In the genomic region with DNA sequence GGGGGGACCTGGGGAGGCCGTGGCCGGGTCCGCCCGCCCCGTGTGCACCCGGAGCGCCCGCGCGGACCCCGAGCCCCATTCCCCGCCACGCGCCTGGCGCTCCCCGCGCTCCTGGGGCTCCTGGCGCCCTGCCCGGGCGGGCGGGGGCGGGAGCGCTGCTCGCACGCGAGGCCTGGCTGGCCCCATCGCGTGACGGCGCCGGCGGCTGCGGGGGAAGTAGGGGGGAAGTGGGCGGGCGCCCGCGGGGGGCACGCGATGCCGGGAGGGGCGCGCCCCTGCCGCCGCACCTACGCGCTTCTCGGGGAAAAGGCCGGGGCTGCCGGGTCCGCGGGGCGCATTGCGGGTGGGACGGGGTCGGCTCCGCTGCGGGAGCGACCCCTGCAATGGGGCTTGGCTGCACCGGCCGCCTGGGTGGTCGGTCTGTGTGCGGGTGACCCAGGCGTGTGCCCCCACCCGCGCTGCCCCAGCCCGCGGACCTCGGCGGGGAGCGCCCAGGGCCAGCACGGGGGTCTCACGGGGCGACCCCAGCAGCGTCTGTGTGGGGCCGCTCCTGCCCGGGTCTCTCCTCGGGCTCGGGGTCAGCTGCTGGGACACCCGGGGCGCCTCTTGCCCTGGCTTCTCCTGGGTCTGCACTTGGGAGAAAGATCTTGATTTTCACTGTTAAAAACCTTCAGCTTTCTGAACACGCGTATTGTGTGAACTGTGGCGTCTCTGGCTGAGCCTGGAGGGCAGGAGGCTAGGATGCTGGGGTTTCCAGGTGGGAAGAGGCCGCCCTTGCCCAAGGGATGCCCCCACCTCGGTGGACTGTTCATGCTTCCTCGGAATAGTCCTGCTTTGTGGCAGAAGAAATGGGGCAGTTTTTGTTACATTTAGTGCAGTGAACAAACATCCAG, we compare ENCODE assay signal across 8 cellular contexts. TPM values are rescaled to one million over a fixed set of nuclear protein-coding genes. Genes with fewer than 3 reads are reported as not detected.
DNase-seq lines count a peak whose midpoint lies in the region; ATAC-seq and TF ChIP-seq lines count a peak whose summit lies in the region.

No MANE protein-coding gene starts in this region.

- H3K27me3 ChIP-seq in HCT116 (ENCODE audit: insufficient read depth, low read length): no peaks in the 10 kb centered on the region

- peak overlapping the region; percentile 17 to 55 for H3K4me3 ChIP-seq in HCT116 (replicated peaks in 1 of 2; ENCODE audit: low read depth in 1 of 2, low read length in 2 of 2)

- POLR2A ChIA-PET in HCT116 (lab: Charles Lee): no interaction called here

- no peaks in the 10 kb centered on the region for H3K27me3 Mint-ChIP-seq in activated T-cell treated with anti-CD3 and anti-CD28 coated beads, Interleukin-2, amount 50 U/mL, for 24 hours

- H3K36me3 ChIP-seq in HCT116 (ENCODE audit: control insufficient read depth in 1 of 2, insufficient read depth in 2 of 2, low read length in 2 of 2): no peaks in the 10 kb centered on the region

- RAD21 ChIA-PET in HCT116 (lab: Charles Lee; ENCODE audit: low non-redundant PET in 1 of 2, low total read pairs in 2 of 2, uncharacterized antibody in 2 of 2, unreplicated experiment in 2 of 2): no interaction called here

- peak overlapping the region; percentile 96 for H3K27ac Mint-ChIP-seq in activated T-cell treated with anti-CD3 and anti-CD28 coated beads, Interleukin-2, amount 50 U/mL, for 24 hours

- ATAC-seq in HCT116 (peak; percentile 63), GM21367 (IDR thresholded peaks at IDR 0.05; ENCODE audit: unreplicated experiment) (no peak), HG03025 (IDR thresholded peaks at IDR 0.05; ENCODE audit: low FRiP score, unreplicated experiment) (no peak)

- TF ChIP-seq RAD21 in HCT116 (IDR thresholded peaks at IDR 0.05; ENCODE audit: low read depth): no peak

- no peaks in the 10 kb centered on the region for H3K9me3 Mint-ChIP-seq in activated T-cell treated with anti-CD3 and anti-CD28 coated beads, Interleukin-2, amount 50 U/mL, for 24 hours

- H3K79me2 ChIP-seq in HCT116 (ENCODE audit: insufficient read depth, low read length): no peaks in the 10 kb centered on the region; the same call in 1 of the 2 replicates

- peak overlapping the region; percentile 73 for H3K9ac ChIP-seq in HCT116 (ENCODE audit: low read length)

- CTCF ChIA-PET in HCT116 (lab: Charles Lee): no interaction called here

- DNase-seq in DMS79 (lab: John Stamatoyannopoulos, UW) (peak; percentile 17), HCT116 (ENCODE audit: low read depth, low spot score) (no peak), NCI-H748 treated with DMSO at 0.1 percent for 48 hours (lab: John Stamatoyannopoulos, UW) (peak; percentile 54), foreskin melanocyte (peak; percentile 68), pulmonary artery endothelial cell (ENCODE audit: low read depth, low spot score) (peak; percentile 19)
- peak; percentile 89 for DNase-seq in activated T-cell treated with anti-CD3 and anti-CD28 coated beads, Interleukin-2, amount 50 U/mL, for 24 hours

- H3K4me1 Mint-ChIP-seq in activated T-cell treated with anti-CD3 and anti-CD28 coated beads, Interleukin-2, amount 50 U/mL, for 24 hours (ENCODE audit: low read depth): peaks cover 84% of the 10 kb centered on the region

- no peak for TF ChIP-seq CTCF in HCT116 (IDR thresholded peaks at IDR 0.05 in 2 of 3, conservative IDR thresholded peaks at IDR 0.05 in 1 of 3; ENCODE audit: borderline replicate concordance in 1 of 3, insufficient read depth in 1 of 3, low read depth in 2 of 3, low read length in 2 of 3)

- no peaks in the 10 kb centered on the region for H3K9me3 ChIP-seq in HCT116 (ENCODE audit: control insufficient read depth in 1 of 2, insufficient read depth in 1 of 2, low read depth in 1 of 2, low read length in 2 of 2)

- H3K36me3 Mint-ChIP-seq in activated T-cell treated with anti-CD3 and anti-CD28 coated beads, Interleukin-2, amount 50 U/mL, for 24 hours (ENCODE audit: low read depth): peaks cover 57% of the 10 kb centered on the region

- TSS peak; percentile 52 for BruUV-seq in HCT116 (replicated peaks; lab: Mats Ljungman, UMichigan)

- H3K4me1 ChIP-seq in HCT116 (ENCODE audit: control insufficient read depth in 1 of 2, insufficient read depth in 2 of 2, low read length in 2 of 2): peaks cover 16 to 66% of the 10 kb centered on the region in 2 experiments

- no peak overlapping the region for H2AFZ ChIP-seq in HCT116 (ENCODE audit: low read depth, low read length, poor library complexity, severe bottlenecking)

- H3K4me2 ChIP-seq in HCT116 (ENCODE audit: low read length): peak overlapping the region; percentile 85

- H3K4me3 Mint-ChIP-seq in activated T-cell treated with anti-CD3 and anti-CD28 coated beads, Interleukin-2, amount 50 U/mL, for 24 hours: peak overlapping the region; percentile 69

- no peak for TF ChIP-seq POLR2A in HCT116 (IDR thresholded peaks at IDR 0.05; ENCODE audit: borderline replicate concordance, extremely low read depth, insufficient read depth, insufficient read length)

- peak overlapping the region; percentile 56; the same call in 1 of the 2 replicates for H3K27ac ChIP-seq in HCT116 (ENCODE audit: low read depth, low read length)

- H3K9me2 ChIP-seq in HCT116 (ENCODE audit: insufficient read depth): no peaks in the 10 kb centered on the region

- no peaks in the 10 kb centered on the region for H4K20me1 ChIP-seq in HCT116 (ENCODE audit: insufficient read depth)

- intact Hi-C loops in HCT116 (cut with micrococcal nuclease): no loop called here

TF ChIP-seq in HCT116, 20 proteins besides CTCF, POLR2A, EP300 and RAD21:
- TF ChIP-seq, protein P1, sequence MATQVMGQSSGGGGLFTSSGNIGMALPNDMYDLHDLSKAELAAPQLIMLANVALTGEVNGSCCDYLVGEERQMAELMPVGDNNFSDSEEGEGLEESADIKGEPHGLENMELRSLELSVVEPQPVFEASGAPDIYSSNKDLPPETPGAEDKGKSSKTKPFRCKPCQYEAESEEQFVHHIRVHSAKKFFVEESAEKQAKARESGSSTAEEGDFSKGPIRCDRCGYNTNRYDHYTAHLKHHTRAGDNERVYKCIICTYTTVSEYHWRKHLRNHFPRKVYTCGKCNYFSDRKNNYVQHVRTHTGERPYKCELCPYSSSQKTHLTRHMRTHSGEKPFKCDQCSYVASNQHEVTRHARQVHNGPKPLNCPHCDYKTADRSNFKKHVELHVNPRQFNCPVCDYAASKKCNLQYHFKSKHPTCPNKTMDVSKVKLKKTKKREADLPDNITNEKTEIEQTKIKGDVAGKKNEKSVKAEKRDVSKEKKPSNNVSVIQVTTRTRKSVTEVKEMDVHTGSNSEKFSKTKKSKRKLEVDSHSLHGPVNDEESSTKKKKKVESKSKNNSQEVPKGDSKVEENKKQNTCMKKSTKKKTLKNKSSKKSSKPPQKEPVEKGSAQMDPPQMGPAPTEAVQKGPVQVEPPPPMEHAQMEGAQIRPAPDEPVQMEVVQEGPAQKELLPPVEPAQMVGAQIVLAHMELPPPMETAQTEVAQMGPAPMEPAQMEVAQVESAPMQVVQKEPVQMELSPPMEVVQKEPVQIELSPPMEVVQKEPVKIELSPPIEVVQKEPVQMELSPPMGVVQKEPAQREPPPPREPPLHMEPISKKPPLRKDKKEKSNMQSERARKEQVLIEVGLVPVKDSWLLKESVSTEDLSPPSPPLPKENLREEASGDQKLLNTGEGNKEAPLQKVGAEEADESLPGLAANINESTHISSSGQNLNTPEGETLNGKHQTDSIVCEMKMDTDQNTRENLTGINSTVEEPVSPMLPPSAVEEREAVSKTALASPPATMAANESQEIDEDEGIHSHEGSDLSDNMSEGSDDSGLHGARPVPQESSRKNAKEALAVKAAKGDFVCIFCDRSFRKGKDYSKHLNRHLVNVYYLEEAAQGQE (IDR thresholded peaks at IDR 0.05; ENCODE audit: low read depth): no peak
- TF ChIP-seq EGR1 (IDR thresholded peaks at IDR 0.05; ENCODE audit: low read depth): 0 out of 2 replicates have a peak, but pooled peaks have one; percentile 27
- no peak for TF ChIP-seq SP1 (IDR thresholded peaks at IDR 0.05; ENCODE audit: low read depth)
- peak; percentile 44 for TF ChIP-seq TCF7L2 (IDR thresholded peaks at IDR 0.05; ENCODE audit: borderline replicate concordance, extremely low read depth, insufficient read depth, insufficient read length)
- TF ChIP-seq EZH2 (IDR thresholded peaks at IDR 0.05): no peak
- no peak for TF ChIP-seq YY1 (IDR thresholded peaks at IDR 0.05; ENCODE audit: extremely low read depth, insufficient replicate concordance, low read depth, low read length)

RNA-seq across cellular contexts. Expression of a gene that starts 52.4 kb away (rescaled TPM):
- total RNA-seq in HCT116 (2021; ENCODE audit: unreplicated experiment): 12.7 TPM
- 2.5 and 3.2 TPM in 2 replicates for polyA plus RNA-seq in HCT116 (2012)
- 5.4 and 6.8 TPM in 2 replicates for total RNA-seq in pulmonary artery endothelial cell
